1 cellular context compared by ENCODE assay signal in genomic region chr14:23692416-23692815, GRCh38.
TF ChIP-seq lines count a peak whose summit lies in the region.

No MANE protein-coding gene starts in this region.

TF ChIP-seq in HepG2, 621 proteins besides CTCF, POLR2A, EP300 and RAD21 (continued from another document):
- TF ChIP-seq, protein P1, sequence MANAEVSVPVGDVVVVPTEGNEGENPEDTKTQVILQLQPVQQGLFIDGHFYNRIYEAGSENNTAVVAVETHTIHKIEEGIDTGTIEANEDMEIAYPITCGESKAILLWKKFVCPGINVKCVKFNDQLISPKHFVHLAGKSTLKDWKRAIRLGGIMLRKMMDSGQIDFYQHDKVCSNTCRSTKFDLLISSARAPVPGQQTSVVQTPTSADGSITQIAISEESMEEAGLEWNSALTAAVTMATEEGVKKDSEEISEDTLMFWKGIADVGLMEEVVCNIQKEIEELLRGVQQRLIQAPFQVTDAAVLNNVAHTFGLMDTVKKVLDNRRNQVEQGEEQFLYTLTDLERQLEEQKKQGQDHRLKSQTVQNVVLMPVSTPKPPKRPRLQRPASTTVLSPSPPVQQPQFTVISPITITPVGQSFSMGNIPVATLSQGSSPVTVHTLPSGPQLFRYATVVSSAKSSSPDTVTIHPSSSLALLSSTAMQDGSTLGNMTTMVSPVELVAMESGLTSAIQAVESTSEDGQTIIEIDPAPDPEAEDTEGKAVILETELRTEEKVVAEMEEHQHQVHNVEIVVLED (CRISPR knock-in tag; IDR thresholded peaks at IDR 0.05; ENCODE audit: borderline replicate concordance), result no peak
- peak; percentile 83; the same call in 1 of the 2 replicates for TF ChIP-seq ZNF362 (CRISPR knock-in tag; IDR thresholded peaks at IDR 0.05; ENCODE audit: borderline replicate concordance)
- TF ChIP-seq ZFP82 (CRISPR knock-in tag; IDR thresholded peaks at IDR 0.05; ENCODE audit: borderline replicate concordance), result no peak
- TF ChIP-seq ZNF232 (CRISPR knock-in tag; IDR thresholded peaks at IDR 0.05; ENCODE audit: borderline replicate concordance), result no peak
- no peak for TF ChIP-seq ZNF746 (CRISPR knock-in tag; IDR thresholded peaks at IDR 0.05)
- no peak for TF ChIP-seq SRY (CRISPR knock-in tag; IDR thresholded peaks at IDR 0.05)
- TF ChIP-seq, protein P2, sequence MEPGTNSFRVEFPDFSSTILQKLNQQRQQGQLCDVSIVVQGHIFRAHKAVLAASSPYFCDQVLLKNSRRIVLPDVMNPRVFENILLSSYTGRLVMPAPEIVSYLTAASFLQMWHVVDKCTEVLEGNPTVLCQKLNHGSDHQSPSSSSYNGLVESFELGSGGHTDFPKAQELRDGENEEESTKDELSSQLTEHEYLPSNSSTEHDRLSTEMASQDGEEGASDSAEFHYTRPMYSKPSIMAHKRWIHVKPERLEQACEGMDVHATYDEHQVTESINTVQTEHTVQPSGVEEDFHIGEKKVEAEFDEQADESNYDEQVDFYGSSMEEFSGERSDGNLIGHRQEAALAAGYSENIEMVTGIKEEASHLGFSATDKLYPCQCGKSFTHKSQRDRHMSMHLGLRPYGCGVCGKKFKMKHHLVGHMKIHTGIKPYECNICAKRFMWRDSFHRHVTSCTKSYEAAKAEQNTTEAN (CRISPR knock-in tag; conservative IDR thresholded peaks at IDR 0.05), result no peak
- TF ChIP-seq ZNF816 (CRISPR knock-in tag; IDR thresholded peaks at IDR 0.05; ENCODE audit: borderline replicate concordance), result no peak
- no peak for TF ChIP-seq HNRNPK (IDR thresholded peaks at IDR 0.05; ENCODE audit: low read depth, low read length, poor library complexity, severe bottlenecking)
- TF ChIP-seq CBX5 (CRISPR knock-in tag; IDR thresholded peaks at IDR 0.05; ENCODE audit: borderline replicate concordance), result no peak
- no peak for TF ChIP-seq ZNF772 (CRISPR knock-in tag; IDR thresholded peaks at IDR 0.05)
- TF ChIP-seq RBM22 (optimal IDR thresholded peaks at IDR 0.05; ENCODE audit: low read length), result no peak
- peak; percentile 96 for TF ChIP-seq ZNF652 (CRISPR knock-in tag; IDR thresholded peaks at IDR 0.05; ENCODE audit: borderline replicate concordance, low read depth)
- no peak for TF ChIP-seq ZNF678 (CRISPR knock-in tag; IDR thresholded peaks at IDR 0.05)
- peak; percentile 4; the same call in 1 of the 2 replicates for TF ChIP-seq CREM (IDR thresholded peaks at IDR 0.05)
- TF ChIP-seq CREM (CRISPR knock-in tag; IDR thresholded peaks at IDR 0.05), result no peak
- TF ChIP-seq KMT2A (CRISPR knock-in tag; IDR thresholded peaks at IDR 0.05), result no peak
- TF ChIP-seq RBAK (CRISPR knock-in tag; IDR thresholded peaks at IDR 0.05), result no peak
- TF ChIP-seq DPF2 (CRISPR knock-in tag; IDR thresholded peaks at IDR 0.05; ENCODE audit: borderline replicate concordance, low read depth), result no peak
- TF ChIP-seq KLF12 (CRISPR knock-in tag; IDR thresholded peaks at IDR 0.05; ENCODE audit: borderline replicate concordance), result no peak
